ENCODE assay signal across 20 cellular contexts in the genomic region with DNA sequence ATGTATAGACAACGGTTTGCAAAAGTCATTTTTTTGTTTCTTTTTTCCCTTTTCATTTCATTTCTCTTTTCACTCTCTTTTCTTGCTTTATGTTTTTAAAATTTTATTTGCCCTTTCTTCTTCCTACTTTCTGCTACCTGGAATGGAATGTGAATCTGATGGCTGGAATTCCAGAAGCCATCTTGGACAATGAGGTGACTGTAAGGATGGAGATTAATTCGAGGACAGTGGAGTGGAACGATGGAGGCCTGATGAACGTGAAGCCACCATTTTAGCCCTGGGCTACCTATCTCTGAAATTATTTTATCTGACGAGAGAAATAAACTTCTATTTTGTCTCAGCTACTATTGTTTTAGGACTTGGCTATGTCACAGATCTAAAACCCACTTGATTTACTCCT.
"Had no signal": no experiment of that assay in that cellular context is flagged by ENCODE, and none has a peak within 500 bp of the region (broad histone marks: within the 10 kb centered on the region; RNA-seq: fewer than 3 reads in every experiment).

No MANE protein-coding gene starts in this region.

- H3K27me3 ChIP-seq: gastrocnemius medialis, upper lobe of left lung had no signal

- H3K36me3 ChIP-seq: esophagus squamous epithelium, gastrocnemius medialis, left ventricle myocardium inferior, prostate gland, thoracic aorta, upper lobe of left lung had no signal

- H3K27ac ChIP-seq: coronary artery, esophagus squamous epithelium, gastrocnemius medialis, left ventricle myocardium inferior, prostate gland, thoracic aorta, upper lobe of left lung had no signal

- DNase-seq: activated CD4-positive, alpha-beta T cell treated with anti-CD3 and anti-CD28 coated beads, Interleukin-2, amount 10 ng/mL, durations not matched to agents 24 days and 14 days; activated CD8-positive, alpha-beta memory T cell treated with anti-CD3 and anti-CD28 coated beads for 24 hours; activated CD8-positive, alpha-beta memory T cell treated with anti-CD3 and anti-CD28 coated beads, Interleukin-2, amount 50 U/mL, for 4 hours; activated naive CD4-positive, alpha-beta T cell treated with Interleukin-2 at 50 U/mL for 16 hours; activated naive CD8-positive, alpha-beta T cell treated with anti-CD3 and anti-CD28 coated beads, Interleukin-2, amount 10 ng/mL, durations not matched to agents 7 days and 5 days; activated T-cell treated with anti-CD3 and anti-CD28 coated beads, Interleukin-2, amount 50 U/mL, for 4 hours; amygdala; cerebellar nuclear complex; esophagus squamous epithelium; gastrocnemius medialis; hypothalamus; left ventricle myocardium inferior; midbrain; stimulated activated CD4-positive, alpha-beta T cell treated with anti-CD3 and anti-CD28 coated beads, Interleukin-4, amount 100 ng/mL, for 24 hours; stimulated activated naive CD4-positive, alpha-beta T cell treated with Interleukin-2 at 50 U/mL for 16 hours; upper lobe of left lung had no signal

- H3K4me3 Mint-ChIP-seq: activated CD4-positive, alpha-beta T cell treated with anti-CD3 and anti-CD28 coated beads, Interleukin-2, amount 10 ng/mL, durations not matched to agents 24 days and 14 days; activated T-cell treated with anti-CD3 and anti-CD28 coated beads, Interleukin-2, amount 50 U/mL, for 4 hours had no signal

- H3K27ac Mint-ChIP-seq: activated CD4-positive, alpha-beta T cell treated with anti-CD3 and anti-CD28 coated beads, Interleukin-2, amount 10 ng/mL, durations not matched to agents 24 days and 14 days; activated naive CD8-positive, alpha-beta T cell treated with anti-CD3 and anti-CD28 coated beads, Interleukin-2, amount 10 ng/mL, durations not matched to agents 7 days and 5 days had no signal

- H3K4me1 ChIP-seq: prostate gland had no signal

- FAIRE-seq: bronchial epithelial cell had no signal

- H3K36me3 Mint-ChIP-seq: activated naive CD8-positive, alpha-beta T cell treated with anti-CD3 and anti-CD28 coated beads, Interleukin-2, amount 10 ng/mL, durations not matched to agents 7 days and 5 days had no signal

- ATAC-seq: activated T-cell treated with anti-CD3 and anti-CD28 coated beads, Interleukin-2, amount 50 U/mL, for 4 hours; gastrocnemius medialis had no signal

- H3K9me3 ChIP-seq: esophagus squamous epithelium, gastrocnemius medialis, left ventricle myocardium inferior, prostate gland, thoracic aorta, upper lobe of left lung had no signal

- H3K4me3 ChIP-seq: coronary artery, esophagus squamous epithelium, gastrocnemius medialis, left ventricle myocardium inferior, prostate gland, thoracic aorta, upper lobe of left lung had no signal

- H3K9me3 Mint-ChIP-seq: activated naive CD8-positive, alpha-beta T cell treated with anti-CD3 and anti-CD28 coated beads, Interleukin-2, amount 10 ng/mL, durations not matched to agents 7 days and 5 days; activated T-cell treated with anti-CD3 and anti-CD28 coated beads, Interleukin-2, amount 50 U/mL, for 4 hours had no signal
